27 cellular contexts compared by ENCODE assay signal in genomic region chr2:150127995-150128394, GRCh38.
DNase-seq lines count a peak whose midpoint lies in the region; ATAC-seq, FAIRE-seq and TF ChIP-seq lines count a peak whose summit lies in the region.
"Had no signal": no experiment of that assay in that cellular context is flagged by ENCODE, and none has a peak within 500 bp of the region (broad histone marks: within the 10 kb centered on the region; RNA-seq: fewer than 3 reads in every experiment).

No MANE protein-coding gene starts in this region.

- WGBS in HepG2 (ENCODE audit: low lambda C conversion rate) = 11% methylated on average over 4 of the region's 4 CpGs

- no peak overlapping the region for H3K9ac ChIP-seq in keratinocyte (ENCODE audit: control insufficient read depth, extremely low read depth, insufficient read depth, low read length)
- no peak overlapping the region for H3K9ac ChIP-seq in HepG2 (ENCODE audit: insufficient read depth, low read depth, low read length)

- no peak for TF ChIP-seq CTCF in chondrocyte (IDR thresholded peaks at IDR 0.05)
- TF ChIP-seq CTCF in keratinocyte (optimal IDR thresholded peaks at IDR 0.05 in 1 of 3, IDR thresholded peaks at IDR 0.05 in 1 of 3, conservative IDR thresholded peaks at IDR 0.05 in 1 of 3; ENCODE audit: extremely low read depth in 1 of 3, insufficient read depth in 2 of 3, low read length in 3 of 3) = no peak
- no peak for TF ChIP-seq CTCF in HepG2 (CRISPR knock-in tag; IDR thresholded peaks at IDR 0.05)
- no peak for TF ChIP-seq CTCF in upper lobe of right lung (IDR thresholded peaks at IDR 0.05)

- peaks cover 4% of the 10 kb centered on the region for H3K9me3 Mint-ChIP-seq in chondrocyte (ENCODE audit: low read depth)
- H3K9me3 Mint-ChIP-seq: T-helper 1 cell treated with Interleukin-12 subunit alpha and Interleukin-12 subunit beta and Interleukin-4 antibody, amounts not matched to agents 30 μg/mL and 1 μg/mL, for 36 hours had no signal

- DNase-seq in LHCN-M2 (ENCODE audit: low read depth) = peak; percentile 24
- no peak for DNase-seq in chondrocyte (ENCODE audit: low spot score)
- DNase-seq in keratinocyte (ENCODE audit: low read depth, low spot score) = no peak
- no peak for DNase-seq in HepG2 (ENCODE audit: low spot score)
- no peak for DNase-seq in activated CD4-positive, alpha-beta T cell treated with anti-CD3 and anti-CD28 coated beads, Interleukin-2, amount 50 U/mL, for 48 hours
- no peak for DNase-seq in upper lobe of right lung
- DNase-seq: activated CD8-positive, alpha-beta T cell treated with anti-CD3 and anti-CD28 coated beads, Interleukin-2, amount 10 ng/mL, durations not matched to agents 7 days and 5 days; activated naive CD4-positive, alpha-beta T cell treated with anti-CD3 and anti-CD28 coated beads, Interleukin-2, amount 50 U/mL, for 16 hours; activated T-cell treated with anti-CD3 and anti-CD28 coated beads, Interleukin-2, amount 50 U/mL, for 4 hours; body of pancreas; CD4-positive, CD25-positive, alpha-beta regulatory T cell; DMS153; dorsolateral prefrontal cortex; esophagus squamous epithelium; kidney; MM.1S; NCI-H187 treated with DMSO at 0.1 percent for 48 hours; NCI-H510A treated with DMSO at 0.1 percent for 48 hours; psoas muscle; stimulated activated CD4-positive, alpha-beta T cell treated with anti-CD3 and anti-CD28 coated beads, Interleukin-12 subunit alpha, Interleukin-12 subunit beta, amount 100 ng/mL, for 4 hours; testis had no signal

- H3K4me3 ChIP-seq in ACC112 (ENCODE audit: low read depth, low read length) (no peak overlapping the region; the same call in 1 of the 2 replicates), keratinocyte (ENCODE audit: control insufficient read depth in 2 of 3, extremely low read depth in 1 of 3, insufficient read depth in 2 of 3, low read depth in 1 of 3, low read length in 3 of 3) (no peak overlapping the region), HepG2 (replicated peaks in 1 of 3; ENCODE audit: insufficient read depth in 1 of 3, low read depth in 2 of 3, low read length in 3 of 3) (no peak overlapping the region), upper lobe of right lung (no peak overlapping the region)
- H3K4me3 ChIP-seq: body of pancreas, dorsolateral prefrontal cortex, esophagus squamous epithelium, hepatocyte, psoas muscle, testis had no signal

- no peak overlapping the region for H2AFZ ChIP-seq in ACC112 (ENCODE audit: low read length, unreplicated experiment)
- H2AFZ ChIP-seq in keratinocyte (ENCODE audit: control insufficient read depth, low read length) = no peak overlapping the region
- H2AFZ ChIP-seq in HepG2 (ENCODE audit: low read length) = no peak overlapping the region
- H2AFZ ChIP-seq: hepatocyte had no signal

- H3K9me1 ChIP-seq in keratinocyte (ENCODE audit: control insufficient read depth, extremely low read depth, insufficient read depth, low read length) = no peaks in the 10 kb centered on the region

- TF ChIP-seq EP300 in HepG2 (IDR thresholded peaks at IDR 0.05; ENCODE audit: low read depth in 2 of 2, low read length in 2 of 2) = no peak
- no peak for TF ChIP-seq EP300 in HepG2 (CRISPR knock-in tag; IDR thresholded peaks at IDR 0.05; ENCODE audit: borderline replicate concordance)

- H3K9me3 ChIP-seq in keratinocyte (ENCODE audit: control insufficient read depth, low read depth, low read length) = no peaks in the 10 kb centered on the region
- peaks cover 24% of the 10 kb centered on the region; the same call in 1 of the 2 replicates for H3K9me3 ChIP-seq in HepG2 (ENCODE audit: low read length)
- no peaks in the 10 kb centered on the region for H3K9me3 ChIP-seq in upper lobe of right lung
- H3K9me3 ChIP-seq: body of pancreas, esophagus squamous epithelium, psoas muscle, testis had no signal

- no TSS peak for BruUV-seq in HepG2 (replicated peaks; lab: Mats Ljungman, UMichigan)

- no peaks in the 10 kb centered on the region for H3K36me3 Mint-ChIP-seq in chondrocyte (ENCODE audit: low read depth)
- H3K36me3 Mint-ChIP-seq: CD4-positive, CD25-positive, alpha-beta regulatory T cell had no signal

- FAIRE-seq in keratinocyte (lab: Jason Lieb, UNC) = no peak
- FAIRE-seq in HepG2 (lab: Jason Lieb, UNC) = no peak
- FAIRE-seq: kidney had no signal

- CTCF ChIA-PET in HepG2 (lab: Yijun Ruan, JAX; ENCODE audit: low intra/inter-chr PET ratio, low total read pairs) = no interaction called here

- H3K79me2 ChIP-seq in ACC112 (ENCODE audit: control insufficient read depth, insufficient read depth, low read length, unreplicated experiment) (no peaks in the 10 kb centered on the region), keratinocyte (ENCODE audit: control insufficient read depth, insufficient read depth, low read length) (no peaks in the 10 kb centered on the region), HepG2 (ENCODE audit: insufficient read depth, low read length) (no peaks in the 10 kb centered on the region)
- H3K79me2 ChIP-seq: hepatocyte had no signal

- in situ Hi-C loops in HepG2 (cut with HindIII; ENCODE audit: extremely low pct_ligation_motif_present, low pct_unique_long_range_greater_than_20kb) = no loop called here

- peaks cover 44% of the 10 kb centered on the region for H3K4me1 Mint-ChIP-seq in chondrocyte (ENCODE audit: low read depth)
- H3K4me1 Mint-ChIP-seq: CD4-positive, CD25-positive, alpha-beta regulatory T cell had no signal

- dilution Hi-C loops in keratinocyte (cut with MboI; ENCODE audit: extremely low pct_ligation_motif_present, low sequenced_read_pairs) = no loop called here

- H3K4me1 ChIP-seq in ACC112 (ENCODE audit: control insufficient read depth, insufficient read depth, low read length, unreplicated experiment) (peaks cover 41% of the 10 kb centered on the region), keratinocyte (ENCODE audit: control insufficient read depth, extremely low read depth, insufficient read depth, low read length) (peaks cover 33% of the 10 kb centered on the region), HepG2 (ENCODE audit: insufficient read depth, low read length) (no peaks in the 10 kb centered on the region), upper lobe of right lung (no peaks in the 10 kb centered on the region)
- H3K4me1 ChIP-seq: body of pancreas, psoas muscle, testis had no signal

- ATAC-seq in HepG2 (no peak), GM18861 (IDR thresholded peaks at IDR 0.05; ENCODE audit: unreplicated experiment) (no peak), upper lobe of right lung (no peak)
- ATAC-seq: activated CD8-positive, alpha-beta T cell treated with anti-CD3 and anti-CD28 coated beads, Interleukin-2, amount 10 ng/mL, durations not matched to agents 7 days and 5 days; activated T-cell treated with anti-CD3 and anti-CD28 coated beads, Interleukin-2, amount 50 U/mL, for 4 hours; body of pancreas; psoas muscle; Right ventricle myocardium inferior had no signal

- POLR2A ChIA-PET in HepG2 (lab: Yijun Ruan, JAX) = no interaction called here

- H3K4me2 ChIP-seq in keratinocyte (ENCODE audit: control insufficient read depth, extremely low read depth, insufficient read depth, low read depth, low read length) (no peak overlapping the region), HepG2 (ENCODE audit: low read depth, low read length) (no peak overlapping the region)
- H3K4me2 ChIP-seq: hepatocyte had no signal

- intact Hi-C loops in HepG2 (cut with micrococcal nuclease; ENCODE audit: unreplicated experiment) (no loop called here), upper lobe of right lung (cut with DNase I) (no loop called here)

- H3K27ac ChIP-seq in ACC112 (ENCODE audit: low read depth, low read length) (peak overlapping the region; percentile 45; the same call in 1 of the 2 replicates), keratinocyte (ENCODE audit: control insufficient read depth, insufficient read depth, low read length) (peak overlapping the region; percentile 77), HepG2 (ENCODE audit: extremely low read length, insufficient read depth, low read length) (no peak overlapping the region), upper lobe of right lung (no peak overlapping the region)
- H3K27ac ChIP-seq: body of pancreas, dorsolateral prefrontal cortex, esophagus squamous epithelium, hepatocyte, psoas muscle, testis had no signal

- H3K36me3 ChIP-seq in ACC112 (ENCODE audit: insufficient read depth, low read length) (no peaks in the 10 kb centered on the region), keratinocyte (ENCODE audit: control insufficient read depth in 2 of 2, extremely low read depth in 1 of 2, insufficient read depth in 2 of 2, low read length in 2 of 2) (no peaks in the 10 kb centered on the region), HepG2 (replicated peaks in 1 of 2; ENCODE audit: control insufficient read depth in 1 of 2, insufficient read depth in 2 of 2, low read length in 2 of 2) (no peaks in the 10 kb centered on the region), upper lobe of right lung (no peaks in the 10 kb centered on the region)
- H3K36me3 ChIP-seq: esophagus squamous epithelium had no signal

- H3K27ac Mint-ChIP-seq in chondrocyte (ENCODE audit: unreplicated experiment) = peak overlapping the region; percentile 34
- H3K27ac Mint-ChIP-seq: activated CD8-positive, alpha-beta T cell treated with anti-CD3 and anti-CD28 coated beads, Interleukin-2, amount 10 ng/mL, durations not matched to agents 7 days and 5 days; CD4-positive, CD25-positive, alpha-beta regulatory T cell; T-helper 1 cell treated with Interleukin-12 subunit alpha and Interleukin-12 subunit beta and Interleukin-4 antibody, amounts not matched to agents 30 μg/mL and 1 μg/mL, for 36 hours had no signal

- no peaks in the 10 kb centered on the region for H3K27me3 Mint-ChIP-seq in chondrocyte (ENCODE audit: low read depth)
- H3K27me3 Mint-ChIP-seq: CD4-positive, CD25-positive, alpha-beta regulatory T cell had no signal

- TF ChIP-seq POLR2A in HepG2 (IDR thresholded peaks at IDR 0.05; ENCODE audit: insufficient read depth in 1 of 2, low read depth in 2 of 2, low read length in 2 of 2) = no peak

- no peaks in the 10 kb centered on the region for H3K27me3 ChIP-seq in ACC112 (ENCODE audit: insufficient read depth, low read length)
- no peaks in the 10 kb centered on the region for H3K27me3 ChIP-seq in keratinocyte (ENCODE audit: control insufficient read depth, extremely low read depth, insufficient read depth, low read length)
- H3K27me3 ChIP-seq in HepG2 (ENCODE audit: control insufficient read depth in 1 of 2, insufficient read depth in 2 of 2, low read length in 2 of 2) = no peaks in the 10 kb centered on the region
- no peaks in the 10 kb centered on the region for H3K27me3 ChIP-seq in upper lobe of right lung
- H3K27me3 ChIP-seq: body of pancreas, esophagus squamous epithelium, hepatocyte, testis had no signal

- no peak for TF ChIP-seq RAD21 in HepG2 (CRISPR knock-in tag; IDR thresholded peaks at IDR 0.05)

- no peaks in the 10 kb centered on the region for H4K20me1 ChIP-seq in keratinocyte (ENCODE audit: control insufficient read depth, extremely low read depth, insufficient read depth, low read length)
- no peaks in the 10 kb centered on the region for H4K20me1 ChIP-seq in HepG2 (ENCODE audit: insufficient read depth, low read length)

- H3K4me3 Mint-ChIP-seq in chondrocyte (ENCODE audit: unreplicated experiment) = no peak overlapping the region
- H3K4me3 Mint-ChIP-seq: activated CD8-positive, alpha-beta T cell treated with anti-CD3 and anti-CD28 coated beads, Interleukin-2, amount 10 ng/mL, durations not matched to agents 7 days and 5 days; activated T-cell treated with anti-CD3 and anti-CD28 coated beads, Interleukin-2, amount 50 U/mL, for 4 hours; CD4-positive, CD25-positive, alpha-beta regulatory T cell; neural crest cell; T-helper 1 cell treated with Interleukin-12 subunit alpha and Interleukin-12 subunit beta and Interleukin-4 antibody, amounts not matched to agents 30 μg/mL and 1 μg/mL, for 36 hours had no signal

Comparison
In these comparisons a context has a peak if more than half of its experiments do, and no peak if none do; other contexts are left out.
1. H3K27ac ChIP-seq: peak in ACC112 (single experiment) and keratinocyte (single experiment); none in HepG2 (single experiment) and upper lobe of right lung (single experiment).